ENCODE assay signal across 19 cellular contexts in genomic region chr3:55708242-55708641, GRCh38.
"Had no signal": no experiment of that assay in that cellular context is flagged by ENCODE, and none has a peak within 500 bp of the region (broad histone marks: within the 10 kb centered on the region; RNA-seq: fewer than 3 reads in every experiment).

No MANE protein-coding gene starts in this region.

- H3K27ac ChIP-seq: adrenal gland, gastrocnemius medialis, heart right ventricle, psoas muscle, sigmoid colon had no signal

- H3K4me1 ChIP-seq: adrenal gland, gastrocnemius medialis, psoas muscle had no signal

- H3K36me3 ChIP-seq: adrenal gland, gastrocnemius medialis, heart right ventricle, sigmoid colon had no signal

- ATAC-seq: activated T-helper 17 cell treated with anti-CD3 and anti-CD28 coated beads, Interleukin-2, amount 50 U/mL, for 72 hours; gastrocnemius medialis; natural killer cell; psoas muscle; WTC11 had no signal

- H3K9me3 ChIP-seq: adrenal gland, gastrocnemius medialis, heart right ventricle, psoas muscle, sigmoid colon had no signal

- DNase-seq: activated CD4-positive, alpha-beta T cell treated with anti-CD3 and anti-CD28 coated beads for 48 hours; activated naive CD4-positive, alpha-beta T cell treated with anti-CD3 and anti-CD28 coated beads, Interleukin-2, amount 50 U/mL, for 16 hours; adrenal gland; central memory CD4-positive, alpha-beta T cell; cortex of kidney; effector memory CD4-positive, alpha-beta T cell; gastrocnemius medialis; heart right ventricle; kidney; natural killer cell; occipital lobe; psoas muscle; sigmoid colon; stimulated activated CD4-positive, alpha-beta T cell treated with anti-CD3 and anti-CD28 coated beads, Interleukin-12 subunit alpha, Interleukin-12 subunit beta, amount 100 ng/mL, for 4 hours; stimulated activated naive CD4-positive, alpha-beta T cell; substantia nigra had no signal

- H3K27me3 ChIP-seq: adrenal gland, sigmoid colon had no signal

- H3K4me3 ChIP-seq: adrenal gland, gastrocnemius medialis, heart right ventricle, lung, psoas muscle, sigmoid colon had no signal
